In genomic region chr16:81632392-81633146, GRCh38 we compare ENCODE assay signal across 8 cellular contexts.
DNase-seq lines count a peak whose midpoint lies in the region; ATAC-seq and TF ChIP-seq lines count a peak whose summit lies in the region.

No MANE protein-coding gene starts in this region.

- peaks cover 29% of the 10 kb centered on the region for H3K79me2 ChIP-seq in smooth muscle cell (ENCODE audit: low read depth)

- no peak overlapping the region for H3K4me3 ChIP-seq in smooth muscle cell
- H3K4me3 ChIP-seq in thyroid gland (replicated peaks in 1 of 3), result no peak overlapping the region

- no peak for ATAC-seq in GM21367 (IDR thresholded peaks at IDR 0.05; ENCODE audit: unreplicated experiment)

- H3K27ac ChIP-seq in smooth muscle cell (ENCODE audit: low read depth) (peak overlapping the region; percentile 93), thyroid gland (peak overlapping the region in 1 of 3 donors; percentile 36)

- H3K4me1 Mint-ChIP-seq in IgD-negative memory B cell, result peaks cover 1 to 8% (median 4%) of the 10 kb centered on the region in 3 donors
- peaks cover 65% of the 10 kb centered on the region for H3K4me1 Mint-ChIP-seq in activated CD4-positive, alpha-beta T cell treated with anti-CD3 and anti-CD28 coated beads, Interleukin-2, amount 10 ng/mL, durations not matched to agents 24 days and 14 days

- TF ChIP-seq POLR2A in thyroid gland (IDR thresholded peaks at IDR 0.05), result no peak

- no peaks in the 10 kb centered on the region for H3K27me3 ChIP-seq in smooth muscle cell (ENCODE audit: low read depth)
- no peaks in the 10 kb centered on the region for H3K27me3 ChIP-seq in thyroid gland

- peak overlapping the region; percentile 75 for H3K9ac ChIP-seq in smooth muscle cell (ENCODE audit: low read depth)

- peaks cover 3% of the 10 kb centered on the region for H3K36me3 Mint-ChIP-seq in IgD-negative memory B cell
- H3K36me3 Mint-ChIP-seq in activated CD4-positive, alpha-beta T cell treated with anti-CD3 and anti-CD28 coated beads, Interleukin-2, amount 10 ng/mL, durations not matched to agents 24 days and 14 days (ENCODE audit: low read depth), result no peaks in the 10 kb centered on the region

- in situ Hi-C loops in GM13977 (cut with MboI; ENCODE audit: low pct_unique_long_range_greater_than_20kb, low sequenced_read_pairs, unreplicated experiment), result loop anchor here (10.0 kb wide), 1 partner anchor 92 kb away; no protein-coding TSS in a partner anchor

- intact Hi-C loops in activated CD4-positive, alpha-beta T cell treated with anti-CD3 and anti-CD28 coated beads, Interleukin-2, amount 10 ng/mL, durations not matched to agents 24 days and 14 days (cut with micrococcal nuclease), result loop anchor here (1.0 to 10.0 kb wide), 6 partner anchors 9 to 1022 kb away; partner anchors contain the start of gene GAN
- intact Hi-C loops in thyroid gland (cut with DNase I), result no loop called here

- H3K9me3 Mint-ChIP-seq in IgD-negative memory B cell, result no peaks in the 10 kb centered on the region
- no peaks in the 10 kb centered on the region for H3K9me3 Mint-ChIP-seq in activated CD4-positive, alpha-beta T cell treated with anti-CD3 and anti-CD28 coated beads, Interleukin-2, amount 10 ng/mL, durations not matched to agents 24 days and 14 days

- H3K27me3 Mint-ChIP-seq in IgD-negative memory B cell, result no peaks in the 10 kb centered on the region
- no peaks in the 10 kb centered on the region for H3K27me3 Mint-ChIP-seq in activated CD4-positive, alpha-beta T cell treated with anti-CD3 and anti-CD28 coated beads, Interleukin-2, amount 10 ng/mL, durations not matched to agents 24 days and 14 days

- peaks cover 25% of the 10 kb centered on the region for H3F3A ChIP-seq in smooth muscle cell (ENCODE audit: low read depth)

- peak; percentile 93 for DNase-seq in activated CD4-positive, alpha-beta T cell treated with anti-CD3 and anti-CD28 coated beads, Interleukin-2, amount 10 ng/mL, durations not matched to agents 24 days and 14 days
- DNase-seq in effector CD4-positive, alpha-beta T cell, result peak; percentile 76
- DNase-seq in smooth muscle cell (lab: John Stamatoyannopoulos, UW; ENCODE audit: unreplicated experiment), result peak; percentile 17
- no peak for DNase-seq in DMS 273 (lab: John Stamatoyannopoulos, UW; ENCODE audit: unreplicated experiment)
- no peak for DNase-seq in thyroid gland
- DNase-seq in GM13977 (ENCODE audit: low spot score), result no peak

- no peak for TF ChIP-seq CTCF in smooth muscle cell (IDR thresholded peaks at IDR 0.05; ENCODE audit: borderline replicate concordance, insufficient read depth, poor library complexity, severe bottlenecking)
- no peak for TF ChIP-seq CTCF in thyroid gland (IDR thresholded peaks at IDR 0.05)
- TF ChIP-seq CTCF in GM13977 (IDR thresholded peaks at IDR 0.05; ENCODE audit: extremely low read depth, insufficient read depth, missing control alignments), result no peak

- H3K36me3 ChIP-seq in smooth muscle cell (ENCODE audit: low read depth), result no peaks in the 10 kb centered on the region
- no peaks in the 10 kb centered on the region for H3K36me3 ChIP-seq in thyroid gland

- H3K4me1 ChIP-seq in smooth muscle cell (ENCODE audit: low read depth) (peaks cover 59% of the 10 kb centered on the region), thyroid gland (peaks cover 5 to 18% of the 10 kb centered on the region in 2 donors)

- peak overlapping the region in 2 of 3 donors; percentile 20 to 85 for H3K27ac Mint-ChIP-seq in IgD-negative memory B cell
- H3K27ac Mint-ChIP-seq in activated CD4-positive, alpha-beta T cell treated with anti-CD3 and anti-CD28 coated beads, Interleukin-2, amount 10 ng/mL, durations not matched to agents 24 days and 14 days, result peak overlapping the region; percentile 100

- H2AFZ ChIP-seq in smooth muscle cell (ENCODE audit: low read depth), result no peak overlapping the region

- H4K20me1 ChIP-seq in smooth muscle cell (ENCODE audit: low read depth), result peaks cover 20% of the 10 kb centered on the region

- H3K9me3 ChIP-seq in smooth muscle cell (replicated peaks; ENCODE audit: low read depth) (no peaks in the 10 kb centered on the region), thyroid gland (no peaks in the 10 kb centered on the region)

- H3K4me2 ChIP-seq in smooth muscle cell, result peak overlapping the region; percentile 77

- no peak overlapping the region for H3K4me3 Mint-ChIP-seq in IgD-negative memory B cell
- H3K4me3 Mint-ChIP-seq in activated CD4-positive, alpha-beta T cell treated with anti-CD3 and anti-CD28 coated beads, Interleukin-2, amount 10 ng/mL, durations not matched to agents 24 days and 14 days, result peak overlapping the region; percentile 82

- 42% methylated on average over 18 of the region's 18 CpGs for WGBS in smooth muscle cell (ENCODE audit: low lambda C conversion rate)
- WGBS in thyroid gland, 2 donors, result 90 to 91% methylated on average over 14 to 18 of the region's 18 CpGs

Comparison
In these comparisons a context has a peak if more than half of its experiments do, and no peak if none do; other contexts are left out.
1. DNase-seq: peak in activated CD4-positive, alpha-beta T cell treated with anti-CD3 and anti-CD28 coated beads, Interleukin-2, amount 10 ng/mL, durations not matched to agents 24 days and 14 days (single experiment), effector CD4-positive, alpha-beta T cell (single experiment) and smooth muscle cell (single experiment); none in DMS 273 (single experiment), thyroid gland (0 of 2) and GM13977 (single experiment).